In the genomic region with DNA sequence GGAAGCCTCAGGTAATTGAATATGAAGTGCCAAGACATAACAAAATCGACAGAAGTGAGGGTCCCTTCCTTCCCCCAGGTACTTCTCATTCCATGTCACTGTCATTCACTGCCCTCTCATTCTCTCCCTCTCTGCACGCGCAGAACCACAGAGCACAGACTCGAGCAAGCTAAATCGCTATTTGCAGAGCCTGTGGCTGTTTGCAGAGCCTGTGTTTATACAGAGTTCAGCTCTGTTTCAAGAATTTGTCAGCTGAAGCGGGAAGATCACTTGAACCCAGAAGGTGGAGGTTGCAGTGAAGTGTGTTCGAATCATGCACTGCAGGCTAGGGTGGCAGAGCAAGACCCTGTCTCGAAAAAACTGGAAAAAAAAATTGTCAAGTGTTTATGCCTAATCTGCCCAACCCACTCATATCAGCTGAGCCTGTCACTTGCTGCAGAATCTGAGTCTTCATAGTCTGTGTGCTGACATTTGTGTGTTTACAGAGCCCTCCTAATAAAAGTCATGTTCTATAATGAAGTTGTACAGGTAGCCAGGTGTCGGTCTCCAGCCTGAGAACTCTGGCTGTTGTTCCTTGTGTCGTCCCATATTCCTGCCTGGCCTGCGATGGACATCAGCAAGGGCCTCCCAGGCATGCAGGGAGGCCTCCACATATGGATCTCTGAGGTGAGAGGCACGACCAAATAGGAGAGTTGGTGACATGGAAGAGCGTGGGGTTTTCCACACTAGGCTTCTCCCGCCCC, we compare ENCODE assay signal across 10 cellular contexts. TPM values are rescaled to one million over a fixed set of nuclear protein-coding genes. Genes with fewer than 3 reads are reported as not detected.
DNase-seq lines count a peak whose midpoint lies in the region; ATAC-seq and TF ChIP-seq lines count a peak whose summit lies in the region.
"Had no signal": no experiment of that assay in that cellular context is flagged by ENCODE, and none has a peak within 500 bp of the region (broad histone marks: within the 10 kb centered on the region; RNA-seq: fewer than 3 reads in every experiment).

No MANE protein-coding gene starts in this region.

- H3K4me1 ChIP-seq in left lung (peaks cover 3 to 81% of the 10 kb centered on the region in 2 donors), suprapubic skin (peaks cover 38% of the 10 kb centered on the region)

- H3K36me3 Mint-ChIP-seq in activated CD4-positive, alpha-beta T cell treated with anti-CD3 and anti-CD28 coated beads for 36 hours (ENCODE audit: low read depth) = peaks cover 16% of the 10 kb centered on the region
- peaks cover 10% of the 10 kb centered on the region for H3K36me3 Mint-ChIP-seq in activated naive CD8-positive, alpha-beta T cell

- POLR2A ChIA-PET in activated CD4-positive, alpha-beta T cell treated with anti-CD3 and anti-CD28 coated beads for 36 hours (lab: Charles Lee) = interaction anchor here (1.3 kb wide), 1 partner anchor 144 kb away, joined by 5 read pairs; the partner anchor contains the start of gene ACAA1

- H3K9me3 Mint-ChIP-seq in activated CD4-positive, alpha-beta T cell treated with anti-CD3 and anti-CD28 coated beads for 36 hours (ENCODE audit: low read depth) = no peaks in the 10 kb centered on the region
- peaks cover 3% of the 10 kb centered on the region for H3K9me3 Mint-ChIP-seq in activated naive CD8-positive, alpha-beta T cell (ENCODE audit: low read depth)

- H3K27ac ChIP-seq in left lung = peak overlapping the region; percentile 81 to 92
- H3K27ac ChIP-seq in suprapubic skin = peak overlapping the region; percentile 81
- H3K27ac ChIP-seq: A549 had no signal

- 66% methylated on average over 14 of the region's 14 CpGs for WGBS in suprapubic skin

- CTCF ChIA-PET in activated CD4-positive, alpha-beta T cell treated with anti-CD3 and anti-CD28 coated beads for 36 hours (lab: Charles Lee) = interaction anchor here (1.2 to 1.6 kb wide), 2 partner anchors 9 to 18 kb away, joined by 3 to 4 read pairs; no protein-coding TSS in a partner anchor

- TF ChIP-seq POLR2A in suprapubic skin (IDR thresholded peaks at IDR 0.05) = no peak

- ATAC-seq in activated CD4-positive, alpha-beta T cell treated with anti-CD3 and anti-CD28 coated beads for 36 hours = no peak
- ATAC-seq in left lung = no peak
- ATAC-seq: A549 had no signal

- no peak for DNase-seq in activated CD4-positive, alpha-beta T cell treated with anti-CD3 and anti-CD28 coated beads for 36 hours
- no peak for DNase-seq in activated CD4-positive, alpha-beta T cell treated with anti-CD3 and anti-CD28 coated beads, Interleukin-2, amount 50 U/mL, for 4 hours
- DNase-seq in left lung (no peak), suprapubic skin (ENCODE audit: low spot score in 2 of 2) (no peak), GOT3 (lab: John Stamatoyannopoulos, UW) (no peak), NCI-H82 treated with DMSO at 0.1 percent for 48 hours (lab: John Stamatoyannopoulos, UW; ENCODE audit: unreplicated experiment) (no peak)
- DNase-seq in stimulated activated CD4-positive, alpha-beta T cell treated with anti-CD3 and anti-CD28 coated beads, Interleukin-15, amount 100 ng/mL, for 24 hours = no peak
- DNase-seq: NCI-H510A had no signal

- no peak for TF ChIP-seq CTCF in left lung (IDR thresholded peaks at IDR 0.05)
- TF ChIP-seq CTCF in suprapubic skin (IDR thresholded peaks at IDR 0.05) = no peak

- H3K27ac Mint-ChIP-seq in activated CD4-positive, alpha-beta T cell treated with anti-CD3 and anti-CD28 coated beads for 36 hours = peak overlapping the region; percentile 96
- H3K27ac Mint-ChIP-seq in activated naive CD8-positive, alpha-beta T cell = peak overlapping the region; percentile 98

- peak overlapping the region; percentile 48 to 54 for H3K4me3 ChIP-seq in left lung
- peak overlapping the region; percentile 58 for H3K4me3 ChIP-seq in suprapubic skin
- H3K4me3 ChIP-seq: A549 had no signal

- H3K9me3 ChIP-seq in left lung (no peaks in the 10 kb centered on the region), suprapubic skin (no peaks in the 10 kb centered on the region)
- H3K9me3 ChIP-seq: A549 had no signal

- H3K27me3 ChIP-seq in left lung (no peaks in the 10 kb centered on the region), suprapubic skin (no peaks in the 10 kb centered on the region)

- H3K36me3 ChIP-seq in left lung = peaks cover 0 to 8% of the 10 kb centered on the region in 2 donors
- H3K36me3 ChIP-seq in suprapubic skin = peaks cover 6% of the 10 kb centered on the region

- no peak for TF ChIP-seq EP300 in suprapubic skin (IDR thresholded peaks at IDR 0.05)

- peak overlapping the region; percentile 91 for H3K4me3 Mint-ChIP-seq in activated CD4-positive, alpha-beta T cell treated with anti-CD3 and anti-CD28 coated beads for 36 hours
- H3K4me3 Mint-ChIP-seq in activated naive CD8-positive, alpha-beta T cell = peak overlapping the region; percentile 95

- intact Hi-C loops in activated CD4-positive, alpha-beta T cell treated with anti-CD3 and anti-CD28 coated beads for 36 hours (cut with DNase I, micrococcal nuclease) = no loop called here
- intact Hi-C loops in left lung (cut with DNase I) = no loop called here

- peaks cover 36% of the 10 kb centered on the region for H3K4me1 Mint-ChIP-seq in activated CD4-positive, alpha-beta T cell treated with anti-CD3 and anti-CD28 coated beads for 36 hours
- peaks cover 43% of the 10 kb centered on the region for H3K4me1 Mint-ChIP-seq in activated naive CD8-positive, alpha-beta T cell (ENCODE audit: low read depth)

- no peaks in the 10 kb centered on the region for H3K27me3 Mint-ChIP-seq in activated CD4-positive, alpha-beta T cell treated with anti-CD3 and anti-CD28 coated beads for 36 hours
- H3K27me3 Mint-ChIP-seq in activated naive CD8-positive, alpha-beta T cell = no peaks in the 10 kb centered on the region

RNA-seq across cellular contexts. Expression of gene VILL, which starts 2.7 kb away (rescaled TPM):
- total RNA-seq in activated CD4-positive, alpha-beta T cell treated with anti-CD3 and anti-CD28 coated beads for 36 hours = 10 to 100 TPM in 1 of 2 experiments, 1 to 10 TPM in 1; 9.2 to 12.1 TPM
- total RNA-seq in left lung (10 to 100 TPM; 29.0 to 36.9 TPM), suprapubic skin (10 to 100 TPM; 13.2 to 16.7 (median 15.0) TPM)

RNA-seq across cellular contexts. Expression of gene PLCD1, which starts 36.2 kb away (rescaled TPM):
- 10 to 100 TPM; 10.9 to 13.5 TPM for total RNA-seq in activated CD4-positive, alpha-beta T cell treated with anti-CD3 and anti-CD28 coated beads for 36 hours
- total RNA-seq in left lung (10 to 100 TPM; 33.3 to 47.5 TPM), suprapubic skin (10 to 100 TPM; 32.3 to 42.2 (median 39.3) TPM)

RNA-seq across cellular contexts. Expression of gene DLEC1, which starts 45.8 kb away (rescaled TPM):
- under 1 TPM; 0.19 to 0.46 TPM for total RNA-seq in activated CD4-positive, alpha-beta T cell treated with anti-CD3 and anti-CD28 coated beads for 36 hours
- total RNA-seq in left lung (1 to 10 TPM; 2.9 to 5.3 TPM), suprapubic skin (1 to 10 TPM in 1 of 4 donors, under 1 TPM in 3; 0.19 to 2.1 (median 0.50) TPM)
